Comparison of ENCODE assay signal across 28 cellular contexts in genomic region chr19:40502081-40502480, GRCh38. TPM values are rescaled to one million over a fixed set of nuclear protein-coding genes. Genes with fewer than 3 reads are reported as not detected.
"Had no signal": no experiment of that assay in that cellular context is flagged by ENCODE, and none has a peak within 500 bp of the region (broad histone marks: within the 10 kb centered on the region; RNA-seq: fewer than 3 reads in every experiment).

No MANE protein-coding gene starts in this region.

- H3K4me1 Mint-ChIP-seq: nephron progenitor cell had no signal

- DNase-seq: naive B cell; naive thymus-derived CD8-positive, alpha-beta T cell; nephron progenitor cell; ovary; psoas muscle; right cardiac atrium; right lobe of liver; sigmoid colon; stimulated activated CD4-positive, alpha-beta T cell treated with anti-CD3 and anti-CD28 coated beads, Interleukin-15, amount 100 ng/mL, for 24 hours; stimulated activated CD4-positive, alpha-beta T cell treated with anti-CD3 and anti-CD28 coated beads, Interleukin-2, amount 100 ng/mL, for 24 hours; stimulated activated CD4-positive, alpha-beta T cell treated with anti-CD3 and anti-CD28 coated beads, Interleukin-2, amount 100 ng/mL, for 48 hours; stimulated activated CD4-positive, alpha-beta T cell treated with anti-CD3 and anti-CD28 coated beads, Interleukin-4, amount 100 ng/mL, for 24 hours; stimulated activated naive B cell treated with anti-CD40 and anti-IgM and Interleukin-4, amounts not matched to agents 10 μg/mL and 1 μg/mL and 100 μg/mL, for 72 hours; stimulated activated naive CD4-positive, alpha-beta T cell treated with Interleukin-2 at 50 U/mL for 16 hours; tibial artery; upper lobe of right lung; uterus had no signal

- H3K4me1 ChIP-seq: parathyroid adenoma, psoas muscle, right lobe of liver, sigmoid colon, stomach, tibial artery, transverse colon, upper lobe of right lung, uterus had no signal

- H3K27ac Mint-ChIP-seq: naive thymus-derived CD8-positive, alpha-beta T cell; natural killer cell treated with Interleukin-12 subunit alpha and Interleukin-12 subunit beta and Interleukin-15 and Interleukin-18, amount 100 ng/mL, for 72 hours; nephron progenitor cell; progenitor cell of endocrine pancreas; stimulated activated naive B cell treated with anti-CD40 and anti-IgM and Interleukin-4, amounts not matched to agents 10 μg/mL and 1 μg/mL and 100 μg/mL, for 72 hours; stimulated activated naive CD8-positive, alpha-beta T cell treated with anti-CD3 and anti-CD28 coated beads, Interleukin-15, Interleukin-2, amounts not matched to agents 100 ng/mL and 50 ng/mL, for 24 hours had no signal

- H3K9me3 Mint-ChIP-seq: naive thymus-derived CD8-positive, alpha-beta T cell; natural killer cell treated with Interleukin-12 subunit alpha and Interleukin-12 subunit beta and Interleukin-15 and Interleukin-18, amount 100 ng/mL, for 72 hours; nephron progenitor cell; stimulated activated effector memory CD8-positive, alpha-beta T cell treated with anti-CD3 and anti-CD28 coated beads, Interleukin-12 subunit alpha, Interleukin-12 subunit beta, amount 100 ng/mL, for 72 hours; stimulated activated naive B cell treated with anti-CD40 and anti-IgM and Interleukin-4, amounts not matched to agents 10 μg/mL and 1 μg/mL and 100 μg/mL, for 72 hours; stimulated activated naive CD8-positive, alpha-beta T cell treated with anti-CD3 and anti-CD28 coated beads, Interleukin-15, Interleukin-2, amounts not matched to agents 100 ng/mL and 50 ng/mL, for 24 hours; type B pancreatic cell had no signal

- H3K27me3 ChIP-seq: ovary, right lobe of liver, sigmoid colon, stomach, tibial artery, transverse colon, upper lobe of right lung, uterus had no signal

- H3K9me3 ChIP-seq: neutrophil, ovary, psoas muscle, right lobe of liver, sigmoid colon, stomach, thoracic aorta, tibial artery, transverse colon, upper lobe of right lung, uterus had no signal

- H3K4me3 ChIP-seq: ovary, psoas muscle, right lobe of liver, sigmoid colon, stomach, thoracic aorta, tibial artery, transverse colon, upper lobe of right lung, uterus had no signal

- H3K36me3 ChIP-seq: neutrophil, ovary, right lobe of liver, sigmoid colon, thoracic aorta, tibial artery, transverse colon, upper lobe of right lung, uterus had no signal

- FAIRE-seq: small intestine had no signal

- H3K4me3 Mint-ChIP-seq: naive B cell; naive thymus-derived CD8-positive, alpha-beta T cell; natural killer cell treated with Interleukin-12 subunit alpha and Interleukin-12 subunit beta and Interleukin-15 and Interleukin-18, amount 100 ng/mL, for 72 hours; nephron progenitor cell; stimulated activated effector memory CD8-positive, alpha-beta T cell treated with anti-CD3 and anti-CD28 coated beads, Interleukin-12 subunit alpha, Interleukin-12 subunit beta, amount 100 ng/mL, for 72 hours; stimulated activated naive B cell treated with anti-CD40 and anti-IgM and Interleukin-4, amounts not matched to agents 10 μg/mL and 1 μg/mL and 100 μg/mL, for 72 hours; stimulated activated naive CD8-positive, alpha-beta T cell treated with anti-CD3 and anti-CD28 coated beads, Interleukin-15, Interleukin-2, amounts not matched to agents 100 ng/mL and 50 ng/mL, for 24 hours had no signal

- H2AFZ ChIP-seq: parathyroid adenoma had no signal

- H3K79me2 ChIP-seq: parathyroid adenoma had no signal

- H3K9ac ChIP-seq: parathyroid adenoma had no signal

- H3K36me3 Mint-ChIP-seq: naive B cell; natural killer cell treated with Interleukin-12 subunit alpha and Interleukin-12 subunit beta and Interleukin-15 and Interleukin-18, amount 100 ng/mL, for 72 hours; stimulated activated effector memory CD8-positive, alpha-beta T cell treated with anti-CD3 and anti-CD28 coated beads, Interleukin-12 subunit alpha, Interleukin-12 subunit beta, amount 100 ng/mL, for 72 hours; stimulated activated naive B cell treated with anti-CD40 and anti-IgM and Interleukin-4, amounts not matched to agents 10 μg/mL and 1 μg/mL and 100 μg/mL, for 72 hours; type B pancreatic cell had no signal

- H3K27ac ChIP-seq: neutrophil, ovary, parathyroid adenoma, psoas muscle, right lobe of liver, sigmoid colon, stomach, thoracic aorta, tibial artery, transverse colon, upper lobe of right lung, uterus had no signal

RNA-seq across cellular contexts. Expression of gene SPTBN4, which starts 35.3 kb away (rescaled TPM):
- total RNA-seq: natural killer cell treated with Interleukin-12 subunit alpha and Interleukin-12 subunit beta and Interleukin-15 and Interleukin-18, amount 100 ng/mL, for 72 hours had no signal
